1 cellular context compared by ENCODE assay signal in the genomic region with DNA sequence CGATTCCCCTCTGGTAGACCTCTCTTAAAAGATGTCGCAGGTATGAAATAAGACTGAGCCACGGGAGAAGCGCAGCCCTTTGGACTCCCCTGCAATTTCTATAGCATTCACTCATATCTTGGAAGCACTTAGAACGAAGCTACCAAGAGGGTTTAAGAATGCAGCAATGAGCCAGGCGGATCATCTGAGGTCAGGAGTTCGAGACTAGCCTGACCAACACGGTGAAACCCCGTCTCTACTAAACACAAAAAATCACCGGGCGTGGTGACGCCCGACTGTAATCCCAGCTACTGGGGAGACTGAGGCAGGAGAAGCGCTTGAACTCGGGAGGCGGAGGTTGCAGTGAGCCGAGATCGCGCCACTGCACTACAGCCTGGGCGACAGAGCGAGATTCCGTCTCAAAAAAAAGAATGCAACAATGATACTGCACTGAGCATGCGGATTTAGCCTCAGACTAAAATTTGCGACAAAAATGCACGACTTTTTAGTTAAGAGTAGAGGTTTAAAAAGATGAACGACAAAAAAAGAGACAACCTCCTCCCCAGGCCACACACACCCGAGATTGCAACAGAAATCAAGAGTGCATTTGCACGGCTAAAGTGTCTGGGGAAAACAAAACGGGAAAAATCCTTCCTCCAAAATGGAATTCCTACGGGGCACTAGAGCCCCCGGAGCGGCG.
TF ChIP-seq lines count a peak whose summit lies in the region.

No MANE protein-coding gene starts in this region.

TF ChIP-seq in K562, 482 proteins besides CTCF, POLR2A, EP300 and RAD21 (continued from another document and continues in another):
- TF ChIP-seq PRDM10 (IDR thresholded peaks at IDR 0.05; ENCODE audit: partially characterized antibody) (no peak), RB1 (IDR thresholded peaks at IDR 0.05; ENCODE audit: low read depth) (no peak), COPS2 (conservative IDR thresholded peaks at IDR 0.05) (no peak), GTF2B (IDR thresholded peaks at IDR 0.05; ENCODE audit: extremely low read depth, insufficient read length) (no peak), NBN (IDR thresholded peaks at IDR 0.05; ENCODE audit: low read depth) (no peak), EGR1 (conservative IDR thresholded peaks at IDR 0.05) (no peak), C11orf30 (IDR thresholded peaks at IDR 0.05; ENCODE audit: low read depth) (no peak), HMG20A (CRISPR knock-in tag; conservative IDR thresholded peaks at IDR 0.05) (no peak), HIVEP1 (CRISPR knock-in tag; IDR thresholded peaks at IDR 0.05) (no peak), STAG1 (CRISPR knock-in tag; IDR thresholded peaks at IDR 0.05; ENCODE audit: borderline replicate concordance) (peak; percentile 50; the same call in 1 of the 2 replicates), HNRNPH1 (optimal IDR thresholded peaks at IDR 0.05; ENCODE audit: low read depth, low read length) (no peak), TBL1XR1 (IDR thresholded peaks at IDR 0.05; ENCODE audit: low read length in 2 of 2) (0 out of 4 replicates have a peak, but pooled peaks of 1 of the 2 experiments have one; percentile 19), SAFB2 (IDR thresholded peaks at IDR 0.05; ENCODE audit: borderline replicate concordance, low read depth, low read length, severe bottlenecking) (no peak), FOXA3 (CRISPR knock-in tag; conservative IDR thresholded peaks at IDR 0.05 in 1 of 2, IDR thresholded peaks at IDR 0.05 in 1 of 2) (no peak), FOXP4 (CRISPR knock-in tag; IDR thresholded peaks at IDR 0.05; ENCODE audit: borderline replicate concordance) (no peak), LARP7 (IDR thresholded peaks at IDR 0.05) (0 out of 2 replicates have a peak, but pooled peaks have one; percentile 20), NKRF (IDR thresholded peaks at IDR 0.05; ENCODE audit: borderline replicate concordance) (no peak), ZFP91 (CRISPR knock-in tag; IDR thresholded peaks at IDR 0.05) (no peak), ZNF778 (CRISPR knock-in tag; IDR thresholded peaks at IDR 0.05) (no peak), ZNF347 (CRISPR knock-in tag; IDR thresholded peaks at IDR 0.05; ENCODE audit: low read depth) (no peak), ZC3H11A (IDR thresholded peaks at IDR 0.05; ENCODE audit: low read depth, low read length) (no peak), E2F8 (IDR thresholded peaks at IDR 0.05; ENCODE audit: low read depth, partially characterized antibody) (no peak), RBM34 (IDR thresholded peaks at IDR 0.05; ENCODE audit: borderline replicate concordance, insufficient read depth, low read length) (no peak), ZNF165 (CRISPR knock-in tag; IDR thresholded peaks at IDR 0.05; ENCODE audit: borderline replicate concordance) (no peak), SMAD2 (IDR thresholded peaks at IDR 0.05; ENCODE audit: low read depth, low read length) (no peak), PML (IDR thresholded peaks at IDR 0.05; ENCODE audit: low read length) (no peak), KAT7 (CRISPR knock-in tag; IDR thresholded peaks at IDR 0.05; ENCODE audit: borderline replicate concordance) (no peak; the same call in 1 of the 2 replicates), ZBTB7A (IDR thresholded peaks at IDR 0.05; ENCODE audit: borderline replicate concordance, control insufficient read depth, low read depth, low read length) (no peak), YBX1 (IDR thresholded peaks at IDR 0.05) (no peak), RNF2 (IDR thresholded peaks at IDR 0.05) (no peak), XRCC3 (IDR thresholded peaks at IDR 0.05) (no peak), GTF3C2 (IDR thresholded peaks at IDR 0.05; ENCODE audit: borderline replicate concordance, extremely low read depth, insufficient read length) (peak; percentile 55), ZNF57 (CRISPR knock-in tag; IDR thresholded peaks at IDR 0.05) (no peak)
- TF ChIP-seq, protein P1, sequence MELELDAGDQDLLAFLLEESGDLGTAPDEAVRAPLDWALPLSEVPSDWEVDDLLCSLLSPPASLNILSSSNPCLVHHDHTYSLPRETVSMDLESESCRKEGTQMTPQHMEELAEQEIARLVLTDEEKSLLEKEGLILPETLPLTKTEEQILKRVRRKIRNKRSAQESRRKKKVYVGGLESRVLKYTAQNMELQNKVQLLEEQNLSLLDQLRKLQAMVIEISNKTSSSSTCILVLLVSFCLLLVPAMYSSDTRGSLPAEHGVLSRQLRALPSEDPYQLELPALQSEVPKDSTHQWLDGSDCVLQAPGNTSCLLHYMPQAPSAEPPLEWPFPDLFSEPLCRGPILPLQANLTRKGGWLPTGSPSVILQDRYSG (tag; conservative IDR thresholded peaks at IDR 0.05; ENCODE audit: low read depth) = peak; percentile 54; the same call in 1 of the 2 replicates
- TF ChIP-seq, protein P2, sequence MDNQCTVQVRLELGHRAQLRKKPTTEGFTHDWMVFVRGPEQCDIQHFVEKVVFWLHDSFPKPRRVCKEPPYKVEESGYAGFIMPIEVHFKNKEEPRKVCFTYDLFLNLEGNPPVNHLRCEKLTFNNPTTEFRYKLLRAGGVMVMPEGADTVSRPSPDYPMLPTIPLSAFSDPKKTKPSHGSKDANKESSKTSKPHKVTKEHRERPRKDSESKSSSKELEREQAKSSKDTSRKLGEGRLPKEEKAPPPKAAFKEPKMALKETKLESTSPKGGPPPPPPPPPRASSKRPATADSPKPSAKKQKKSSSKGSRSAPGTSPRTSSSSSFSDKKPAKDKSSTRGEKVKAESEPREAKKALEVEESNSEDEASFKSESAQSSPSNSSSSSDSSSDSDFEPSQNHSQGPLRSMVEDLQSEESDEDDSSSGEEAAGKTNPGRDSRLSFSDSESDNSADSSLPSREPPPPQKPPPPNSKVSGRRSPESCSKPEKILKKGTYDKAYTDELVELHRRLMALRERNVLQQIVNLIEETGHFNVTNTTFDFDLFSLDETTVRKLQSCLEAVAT (IDR thresholded peaks at IDR 0.05) = peak; percentile 10 to 34; a peak in 1 of 4 replicates
- TF ChIP-seq, protein P3, sequence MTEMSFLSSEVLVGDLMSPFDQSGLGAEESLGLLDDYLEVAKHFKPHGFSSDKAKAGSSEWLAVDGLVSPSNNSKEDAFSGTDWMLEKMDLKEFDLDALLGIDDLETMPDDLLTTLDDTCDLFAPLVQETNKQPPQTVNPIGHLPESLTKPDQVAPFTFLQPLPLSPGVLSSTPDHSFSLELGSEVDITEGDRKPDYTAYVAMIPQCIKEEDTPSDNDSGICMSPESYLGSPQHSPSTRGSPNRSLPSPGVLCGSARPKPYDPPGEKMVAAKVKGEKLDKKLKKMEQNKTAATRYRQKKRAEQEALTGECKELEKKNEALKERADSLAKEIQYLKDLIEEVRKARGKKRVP (CRISPR knock-in tag; IDR thresholded peaks at IDR 0.05) = no peak
